In genomic region chr5:109406719-109407118, GRCh38 we compare ENCODE assay signal across 12 cellular contexts. TPM values are rescaled to one million over a fixed set of nuclear protein-coding genes. Genes with fewer than 3 reads are reported as not detected.
DNase-seq lines count a peak whose midpoint lies in the region; ATAC-seq and TF ChIP-seq lines count a peak whose summit lies in the region.
"Had no signal": no experiment of that assay in that cellular context is flagged by ENCODE, and none has a peak within 500 bp of the region (broad histone marks: within the 10 kb centered on the region; RNA-seq: fewer than 3 reads in every experiment).

No MANE protein-coding gene starts in this region.

- intact Hi-C loops in esophagus muscularis mucosa (cut with DNase I): no loop called here
- intact Hi-C loops in sigmoid colon (cut with DNase I): loop anchor here (5.0 to 10.0 kb wide), 3 partner anchors 34 to 74 kb away; no protein-coding TSS in a partner anchor

- TF ChIP-seq EP300 in esophagus muscularis mucosa (IDR thresholded peaks at IDR 0.05) (no peak), sigmoid colon (IDR thresholded peaks at IDR 0.05) (no peak)

- H3K27ac ChIP-seq in GM23248: peak overlapping the region; percentile 99
- H3K27ac ChIP-seq in SK-N-MC: peak overlapping the region; percentile 72
- H3K27ac ChIP-seq in esophagus muscularis mucosa (replicated peaks in 1 of 4): peak overlapping the region; percentile 60 to 99 (median 98)
- H3K27ac ChIP-seq in sigmoid colon: peak overlapping the region; percentile 95 to 99 (median 98)

- peaks cover 75% of the 10 kb centered on the region for H3K79me2 ChIP-seq in GM23248 (ENCODE audit: insufficient read depth)

- H3K9ac ChIP-seq in GM23248 (peak overlapping the region; percentile 99), SK-N-MC (ENCODE audit: insufficient read length) (peak overlapping the region; percentile 79)

- H3K9me3 ChIP-seq in GM23248 (ENCODE audit: low read depth): no peaks in the 10 kb centered on the region
- peaks cover 10% of the 10 kb centered on the region for H3K9me3 ChIP-seq in SK-N-MC (ENCODE audit: low read depth, low read length)
- no peaks in the 10 kb centered on the region for H3K9me3 ChIP-seq in esophagus muscularis mucosa
- H3K9me3 ChIP-seq in sigmoid colon: no peaks in the 10 kb centered on the region

- no peak overlapping the region for H2AFZ ChIP-seq in GM23248

- H3K36me3 ChIP-seq in GM23248 (ENCODE audit: low read depth) (no peaks in the 10 kb centered on the region), SK-N-MC (ENCODE audit: insufficient read depth, low read length) (peaks cover 11% of the 10 kb centered on the region; the same call in 1 of the 2 replicates), esophagus muscularis mucosa (peaks cover 0 to 8% (median 0%) of the 10 kb centered on the region in 4 donors), sigmoid colon (no peaks in the 10 kb centered on the region)

- H3K9me2 ChIP-seq in GM23248 (ENCODE audit: insufficient read depth): no peaks in the 10 kb centered on the region

- H3K4me3 ChIP-seq in GM23248: peak overlapping the region; percentile 100
- H3K4me3 ChIP-seq in SK-N-MC: peak overlapping the region; percentile 92
- peak overlapping the region; percentile 88 to 94 (median 90) for H3K4me3 ChIP-seq in esophagus muscularis mucosa
- peak overlapping the region in 2 of 4 donors; percentile 70 to 89 for H3K4me3 ChIP-seq in sigmoid colon

- DNase-seq in GM23248 (peak; percentile 21), SK-N-MC (ENCODE audit: low read depth, low spot score) (no peak), esophagus muscularis mucosa (ENCODE audit: extremely low spot score) (no peak), sigmoid colon (no peak), Ammon's horn (ENCODE audit: low spot score) (no peak), GM10266 (ENCODE audit: extremely low spot score) (no peak)
- DNase-seq: effector memory CD4-positive, alpha-beta T cell; left cardiac atrium; NCI-H1048; RPMI8226; substantia nigra had no signal

- peak overlapping the region; percentile 94 for H3K4me2 ChIP-seq in GM23248 (ENCODE audit: unreplicated experiment)

- TF ChIP-seq POLR2A in esophagus muscularis mucosa (IDR thresholded peaks at IDR 0.05; ENCODE audit: low read depth): no peak
- TF ChIP-seq POLR2A in sigmoid colon (IDR thresholded peaks at IDR 0.05): no peak

- in situ Hi-C loops in GM23248 (cut with MboI): no loop called here

- ATAC-seq in GM21529 (IDR thresholded peaks at IDR 0.05; ENCODE audit: unreplicated experiment): no peak
- ATAC-seq: left cardiac atrium had no signal

- peaks cover 25% of the 10 kb centered on the region; the same call in 1 of the 2 replicates for H4K20me1 ChIP-seq in GM23248 (ENCODE audit: insufficient read depth)

- peaks cover 33% of the 10 kb centered on the region for H3K4me1 ChIP-seq in GM23248 (ENCODE audit: insufficient read depth)
- peaks cover 17 to 59% (median 54%) of the 10 kb centered on the region in 4 donors for H3K4me1 ChIP-seq in esophagus muscularis mucosa
- H3K4me1 ChIP-seq in sigmoid colon: peaks cover 0 to 72% (median 57%) of the 10 kb centered on the region in 4 donors

- H3K27me3 ChIP-seq in GM23248 (replicated peaks; ENCODE audit: insufficient read depth) (no peaks in the 10 kb centered on the region), esophagus muscularis mucosa (no peaks in the 10 kb centered on the region), sigmoid colon (no peaks in the 10 kb centered on the region)

- WGBS in GM23248 (ENCODE audit: low coverage in 1 of 2, low lambda C conversion rate in 2 of 2, missing lambda C conversion rate in 2 of 2), 2 experiments: 0 to 3% methylated on average over 1 of the region's 1 CpG
- WGBS in esophagus muscularis mucosa: 51% methylated on average over 1 of the region's 1 CpG
- WGBS in sigmoid colon, 2 donors: 37 to 63% methylated on average over 1 of the region's 1 CpG

- H3F3A ChIP-seq in GM23248 (ENCODE audit: insufficient read depth): peaks cover 39% of the 10 kb centered on the region

- TF ChIP-seq CTCF in esophagus muscularis mucosa (IDR thresholded peaks at IDR 0.05) (no peak), sigmoid colon (IDR thresholded peaks at IDR 0.05) (no peak), GM10266 (IDR thresholded peaks at IDR 0.05; ENCODE audit: control insufficient read depth, insufficient read depth, low read depth, missing control alignments) (no peak)

RNA-seq across cellular contexts. Expression of gene PJA2, which starts 3.1 kb away (rescaled TPM):
- 95.3 and 97.0 TPM in 2 replicates for total RNA-seq in GM23248 (2014; rRNA removed; shearing (Covaris generic))
- 76.4 and 79.8 TPM in 2 replicates for polyA plus RNA-seq in GM23248 (2016; fragmentation: Nextera tagmentation; extraction: Ambion mirVana)
- total RNA-seq in esophagus muscularis mucosa: 100 to 1,000 TPM; 133 to 211 (median 170) TPM
- total RNA-seq in sigmoid colon: 100 to 1,000 TPM; 163 to 213 (median 171) TPM
- 10 to 100 TPM; 35.4 to 40.6 (median 39.0) TPM for polyA plus RNA-seq in sigmoid colon
